1 cellular context compared by ENCODE assay signal in genomic region chr6:47495207-47495606, GRCh38.
TF ChIP-seq lines count a peak whose summit lies in the region.

No MANE protein-coding gene starts in this region.

TF ChIP-seq in K562, 482 proteins besides CTCF, POLR2A, EP300 and RAD21:
- TF ChIP-seq TRIM24 (IDR thresholded peaks at IDR 0.05) (0 out of 4 replicates have a peak, but pooled peaks of 1 of the 2 experiments have one; percentile 21), CEBPB (tag; IDR thresholded peaks at IDR 0.05) (peak; percentile 58), ZNF592 (IDR thresholded peaks at IDR 0.05) (peak; percentile 25; the same call in 1 of the 2 replicates), ARID3B (CRISPR knock-in tag; IDR thresholded peaks at IDR 0.05; ENCODE audit: borderline replicate concordance) (no peak)
